In genomic region chr2:127701193-127701650, GRCh38 we compare ENCODE assay signal across 8 cellular contexts. TPM values are rescaled to one million over a fixed set of nuclear protein-coding genes. Genes with fewer than 3 reads are reported as not detected.
DNase-seq lines count a peak whose midpoint lies in the region; ATAC-seq, FAIRE-seq and TF ChIP-seq lines count a peak whose summit lies in the region.

Gene SFT2D3 (plus strand): TSS chr2:127701497. CDS start chr2:127701529, 32 bp downstream.

- H3K27ac ChIP-seq in spleen: peak within 1 kb of the TSS; percentile 95 to 99 (median 96)

- CTCF ChIA-PET in WTC11 (lab: Charles Lee): interaction anchor here (4.7 kb wide), 1 partner anchor 110 kb away, joined by 35 read pairs; no protein-coding TSS in a partner anchor

- H3K27me3 Mint-ChIP-seq in WTC11 (ENCODE audit: low read depth): peaks cover 36% of the 10 kb centered on the region

- H3K27me3 ChIP-seq in bronchial epithelial cell (ENCODE audit: control insufficient read depth, insufficient read depth, low read length): no peaks in the 10 kb centered on the region
- no peaks in the 10 kb centered on the region for H3K27me3 ChIP-seq in spleen (replicated peaks in 1 of 7)

- peak within 1 kb of the TSS; percentile 60 for H3K4me3 ChIP-seq in bronchial epithelial cell (ENCODE audit: low read depth, low read length)
- H3K4me3 ChIP-seq in spleen: peak within 1 kb of the TSS; percentile 33 to 83 (median 72)

- TF ChIP-seq POLR2A in spleen (IDR thresholded peaks at IDR 0.05): peak; percentile 65 to 85 (median 80)

- H3K4me1 ChIP-seq in spleen: peaks cover 19 to 52% (median 43%) of the 10 kb centered on the region in 6 donors

- H3K27ac Mint-ChIP-seq in WTC11: peak within 1 kb of the TSS; percentile 97

- peaks cover 28% of the 10 kb centered on the region for H3K4me1 Mint-ChIP-seq in WTC11

- 0% methylated on average over 6 to 44 of the region's 44 CpGs for WGBS in spleen, 5 donors

- no peaks in the 10 kb centered on the region for H3K9me3 ChIP-seq in spleen

- POLR2A ChIA-PET in WTC11 (lab: Charles Lee): interaction anchor here (0.5 to 2.0 kb wide), 4 partner anchors 26 to 429 kb away, joined by 3 to 6 read pairs (median 5); partner anchors contain the start of genes IWS1 and LIMS2

- intact Hi-C loops in spleen (cut with DNase I; ENCODE audit: low total_unique reads): no loop called here

- DNase-seq in AG09319 (ENCODE audit: extremely low read depth, low read depth) (peak; percentile 70), NCI-H2227 treated with DMSO at 0.1 percent for 48 hours (lab: John Stamatoyannopoulos, UW) (peak; percentile 94), WTC11 (ENCODE audit: low spot score) (peak; percentile 89), bronchial epithelial cell (ENCODE audit: low read depth) (peak; percentile 79), iris pigment epithelial cell (ENCODE audit: low read depth) (peak; percentile 93), spleen (peak; percentile 99)

- no peaks in the 10 kb centered on the region for H3K9me3 Mint-ChIP-seq in WTC11

- peak within 1 kb of the TSS; percentile 87 for H3K4me3 Mint-ChIP-seq in WTC11

- H3K36me3 ChIP-seq in bronchial epithelial cell (ENCODE audit: control insufficient read depth, insufficient read depth, low read length) (peaks cover 2% of the 10 kb centered on the region), spleen (peaks cover 0 to 32% (median 11%) of the 10 kb centered on the region in 6 donors)

- no peak for FAIRE-seq in bronchial epithelial cell (lab: Jason Lieb, UNC)

- TF ChIP-seq CTCF in AG09319 (IDR thresholded peaks at IDR 0.05; ENCODE audit: low read depth, low read length) (no peak), WTC11 (IDR thresholded peaks at IDR 0.05) (no peak), bronchial epithelial cell (IDR thresholded peaks at IDR 0.05; ENCODE audit: insufficient read depth, low read length, severe bottlenecking) (no peak), spleen (IDR thresholded peaks at IDR 0.05 in 8 of 11, conservative IDR thresholded peaks at IDR 0.05 in 3 of 11) (peak in 1 of 11 experiments; percentile 7)

- peak; percentile 59 for ATAC-seq in GM19025 (IDR thresholded peaks at IDR 0.05; ENCODE audit: low read depth, unreplicated experiment)
- ATAC-seq in HG03196 (IDR thresholded peaks at IDR 0.05; ENCODE audit: unreplicated experiment): peak; percentile 67
- peak; percentile 79 for ATAC-seq in WTC11

- peaks cover 15% of the 10 kb centered on the region for H3K36me3 Mint-ChIP-seq in WTC11

TF ChIP-seq in WTC11, 78 proteins besides CTCF, POLR2A, EP300 and RAD21 (continues in another document):
- no peak for TF ChIP-seq ZNF425 (CRISPR knock-in tag; conservative IDR thresholded peaks at IDR 0.05)
- no peak for TF ChIP-seq CDX4 (CRISPR knock-in tag; IDR thresholded peaks at IDR 0.05; ENCODE audit: borderline replicate concordance)
- no peak for TF ChIP-seq ZNF263 (CRISPR knock-in tag; IDR thresholded peaks at IDR 0.05; ENCODE audit: low read depth)
- TF ChIP-seq, protein P1, sequence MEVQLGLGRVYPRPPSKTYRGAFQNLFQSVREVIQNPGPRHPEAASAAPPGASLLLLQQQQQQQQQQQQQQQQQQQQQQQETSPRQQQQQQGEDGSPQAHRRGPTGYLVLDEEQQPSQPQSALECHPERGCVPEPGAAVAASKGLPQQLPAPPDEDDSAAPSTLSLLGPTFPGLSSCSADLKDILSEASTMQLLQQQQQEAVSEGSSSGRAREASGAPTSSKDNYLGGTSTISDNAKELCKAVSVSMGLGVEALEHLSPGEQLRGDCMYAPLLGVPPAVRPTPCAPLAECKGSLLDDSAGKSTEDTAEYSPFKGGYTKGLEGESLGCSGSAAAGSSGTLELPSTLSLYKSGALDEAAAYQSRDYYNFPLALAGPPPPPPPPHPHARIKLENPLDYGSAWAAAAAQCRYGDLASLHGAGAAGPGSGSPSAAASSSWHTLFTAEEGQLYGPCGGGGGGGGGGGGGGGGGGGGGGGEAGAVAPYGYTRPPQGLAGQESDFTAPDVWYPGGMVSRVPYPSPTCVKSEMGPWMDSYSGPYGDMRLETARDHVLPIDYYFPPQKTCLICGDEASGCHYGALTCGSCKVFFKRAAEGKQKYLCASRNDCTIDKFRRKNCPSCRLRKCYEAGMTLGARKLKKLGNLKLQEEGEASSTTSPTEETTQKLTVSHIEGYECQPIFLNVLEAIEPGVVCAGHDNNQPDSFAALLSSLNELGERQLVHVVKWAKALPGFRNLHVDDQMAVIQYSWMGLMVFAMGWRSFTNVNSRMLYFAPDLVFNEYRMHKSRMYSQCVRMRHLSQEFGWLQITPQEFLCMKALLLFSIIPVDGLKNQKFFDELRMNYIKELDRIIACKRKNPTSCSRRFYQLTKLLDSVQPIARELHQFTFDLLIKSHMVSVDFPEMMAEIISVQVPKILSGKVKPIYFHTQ (CRISPR knock-in tag; IDR thresholded peaks at IDR 0.05): no peak
- TF ChIP-seq, protein P2, sequence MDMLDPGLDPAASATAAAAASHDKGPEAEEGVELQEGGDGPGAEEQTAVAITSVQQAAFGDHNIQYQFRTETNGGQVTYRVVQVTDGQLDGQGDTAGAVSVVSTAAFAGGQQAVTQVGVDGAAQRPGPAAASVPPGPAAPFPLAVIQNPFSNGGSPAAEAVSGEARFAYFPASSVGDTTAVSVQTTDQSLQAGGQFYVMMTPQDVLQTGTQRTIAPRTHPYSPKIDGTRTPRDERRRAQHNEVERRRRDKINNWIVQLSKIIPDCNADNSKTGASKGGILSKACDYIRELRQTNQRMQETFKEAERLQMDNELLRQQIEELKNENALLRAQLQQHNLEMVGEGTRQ (CRISPR knock-in tag; IDR thresholded peaks at IDR 0.05): no peak
- TF ChIP-seq GABPB1 (CRISPR knock-in tag; IDR thresholded peaks at IDR 0.05): peak; percentile 54; the same call in 1 of the 2 replicates
- TF ChIP-seq, protein P3, sequence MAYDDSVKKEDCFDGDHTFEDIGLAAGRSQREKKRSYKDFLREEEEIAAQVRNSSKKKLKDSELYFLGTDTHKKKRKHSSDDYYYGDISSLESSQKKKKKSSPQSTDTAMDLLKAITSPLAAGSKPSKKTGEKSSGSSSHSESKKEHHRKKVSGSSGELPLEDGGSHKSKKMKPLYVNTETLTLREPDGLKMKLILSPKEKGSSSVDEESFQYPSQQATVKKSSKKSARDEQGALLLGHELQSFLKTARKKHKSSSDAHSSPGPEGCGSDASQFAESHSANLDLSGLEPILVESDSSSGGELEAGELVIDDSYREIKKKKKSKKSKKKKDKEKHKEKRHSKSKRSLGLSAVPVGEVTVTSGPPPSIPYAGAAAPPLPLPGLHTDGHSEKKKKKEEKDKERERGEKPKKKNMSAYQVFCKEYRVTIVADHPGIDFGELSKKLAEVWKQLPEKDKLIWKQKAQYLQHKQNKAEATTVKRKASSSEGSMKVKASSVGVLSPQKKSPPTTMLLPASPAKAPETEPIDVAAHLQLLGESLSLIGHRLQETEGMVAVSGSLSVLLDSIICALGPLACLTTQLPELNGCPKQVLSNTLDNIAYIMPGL (CRISPR knock-in tag; IDR thresholded peaks at IDR 0.05): peak; percentile 70

RNA-seq across cellular contexts. Expression of gene SFT2D3, which starts in this region (rescaled TPM):
- 9.2 to 10.5 TPM (median 9.8 TPM) in 3 replicates for total RNA-seq in WTC11 (2021)
- total RNA-seq in bronchial epithelial cell: 3.2 and 5.0 TPM in 2 replicates
- total RNA-seq in spleen: 10 to 100 TPM in 3 of 7 donors, 1 to 10 TPM in 4; 3.7 to 13.2 (median 9.6) TPM
- 1 to 10 TPM; 8.3 to 9.0 (median 8.8) TPM for polyA plus RNA-seq in spleen

Comparison
In these comparisons a context has a peak if more than half of its experiments do, and no peak if none do; other contexts are left out.
1. Peak in every context shown above with its lines: DNase-seq, ATAC-seq, H3K4me3 ChIP-seq and H3K27ac ChIP-seq.